Comparison of ENCODE assay signal across 1 cellular context in the genomic region with DNA sequence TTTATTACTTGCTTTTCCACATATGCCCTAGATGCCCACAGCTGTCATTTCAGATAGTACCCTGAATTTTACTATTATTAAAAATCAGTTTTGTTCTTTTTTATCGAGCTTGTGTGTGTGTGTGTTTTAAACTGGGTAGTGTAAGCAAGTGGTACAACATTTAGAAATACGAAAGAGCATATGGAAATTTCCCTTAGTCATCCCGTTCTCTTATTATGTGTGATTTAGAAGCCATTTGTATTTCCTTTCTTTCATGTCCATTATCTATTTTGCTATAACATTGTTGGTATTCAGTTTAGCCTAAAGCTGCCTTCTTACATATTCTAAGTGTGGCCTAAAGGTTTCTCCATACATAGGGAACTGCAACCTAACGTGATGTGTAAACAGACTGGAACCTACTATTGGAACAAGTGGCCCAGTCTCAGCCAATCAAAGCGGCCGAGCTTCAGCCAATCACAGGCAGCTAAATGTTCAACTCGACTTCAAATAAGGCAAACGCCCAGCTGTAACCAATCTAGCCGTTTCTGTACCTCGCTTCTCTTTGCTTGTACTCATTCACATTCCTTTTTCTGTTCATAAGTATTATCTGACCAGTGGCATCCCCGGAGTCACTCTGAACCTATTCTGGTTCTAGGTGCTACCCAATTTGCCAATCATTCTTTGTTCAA.
TF ChIP-seq lines count a peak whose summit lies in the region.

No MANE protein-coding gene starts in this region.

TF ChIP-seq in HCT116, 20 proteins besides CTCF, POLR2A, EP300 and RAD21 (continued from another document):
- TF ChIP-seq CBX3 (IDR thresholded peaks at IDR 0.05; ENCODE audit: low read depth) (no peak), JUND (IDR thresholded peaks at IDR 0.05) (no peak), EZH2phosphoT487 (IDR thresholded peaks at IDR 0.05; ENCODE audit: borderline replicate concordance) (no peak), TCF7L2 (IDR thresholded peaks at IDR 0.05; ENCODE audit: borderline replicate concordance, extremely low read depth, insufficient read depth, insufficient read length) (no peak), YY1 (IDR thresholded peaks at IDR 0.05; ENCODE audit: extremely low read depth, insufficient replicate concordance, low read depth, low read length) (no peak), SRF (IDR thresholded peaks at IDR 0.05; ENCODE audit: low read depth) (no peak), ZFX (IDR thresholded peaks at IDR 0.05) (no peak), SIN3A (IDR thresholded peaks at IDR 0.05; ENCODE audit: low read depth) (no peak), POLR2AphosphoS5 (IDR thresholded peaks at IDR 0.05; ENCODE audit: low read depth, low read length) (no peak), FOSL1 (IDR thresholded peaks at IDR 0.05; ENCODE audit: low read depth) (no peak), ELF1 (IDR thresholded peaks at IDR 0.05; ENCODE audit: borderline replicate concordance, low read depth) (no peak), EGR1 (IDR thresholded peaks at IDR 0.05; ENCODE audit: low read depth) (no peak), SP1 (IDR thresholded peaks at IDR 0.05; ENCODE audit: low read depth) (no peak), EZH2 (IDR thresholded peaks at IDR 0.05) (no peak), ZNF274 (IDR thresholded peaks at IDR 0.05; ENCODE audit: low read depth, low read length) (no peak), CEBPB (IDR thresholded peaks at IDR 0.05; ENCODE audit: low read depth) (no peak)
- TF ChIP-seq, protein P1, sequence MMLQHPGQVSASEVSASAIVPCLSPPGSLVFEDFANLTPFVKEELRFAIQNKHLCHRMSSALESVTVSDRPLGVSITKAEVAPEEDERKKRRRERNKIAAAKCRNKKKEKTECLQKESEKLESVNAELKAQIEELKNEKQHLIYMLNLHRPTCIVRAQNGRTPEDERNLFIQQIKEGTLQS (IDR thresholded peaks at IDR 0.05), result no peak
- TF ChIP-seq, protein P2, sequence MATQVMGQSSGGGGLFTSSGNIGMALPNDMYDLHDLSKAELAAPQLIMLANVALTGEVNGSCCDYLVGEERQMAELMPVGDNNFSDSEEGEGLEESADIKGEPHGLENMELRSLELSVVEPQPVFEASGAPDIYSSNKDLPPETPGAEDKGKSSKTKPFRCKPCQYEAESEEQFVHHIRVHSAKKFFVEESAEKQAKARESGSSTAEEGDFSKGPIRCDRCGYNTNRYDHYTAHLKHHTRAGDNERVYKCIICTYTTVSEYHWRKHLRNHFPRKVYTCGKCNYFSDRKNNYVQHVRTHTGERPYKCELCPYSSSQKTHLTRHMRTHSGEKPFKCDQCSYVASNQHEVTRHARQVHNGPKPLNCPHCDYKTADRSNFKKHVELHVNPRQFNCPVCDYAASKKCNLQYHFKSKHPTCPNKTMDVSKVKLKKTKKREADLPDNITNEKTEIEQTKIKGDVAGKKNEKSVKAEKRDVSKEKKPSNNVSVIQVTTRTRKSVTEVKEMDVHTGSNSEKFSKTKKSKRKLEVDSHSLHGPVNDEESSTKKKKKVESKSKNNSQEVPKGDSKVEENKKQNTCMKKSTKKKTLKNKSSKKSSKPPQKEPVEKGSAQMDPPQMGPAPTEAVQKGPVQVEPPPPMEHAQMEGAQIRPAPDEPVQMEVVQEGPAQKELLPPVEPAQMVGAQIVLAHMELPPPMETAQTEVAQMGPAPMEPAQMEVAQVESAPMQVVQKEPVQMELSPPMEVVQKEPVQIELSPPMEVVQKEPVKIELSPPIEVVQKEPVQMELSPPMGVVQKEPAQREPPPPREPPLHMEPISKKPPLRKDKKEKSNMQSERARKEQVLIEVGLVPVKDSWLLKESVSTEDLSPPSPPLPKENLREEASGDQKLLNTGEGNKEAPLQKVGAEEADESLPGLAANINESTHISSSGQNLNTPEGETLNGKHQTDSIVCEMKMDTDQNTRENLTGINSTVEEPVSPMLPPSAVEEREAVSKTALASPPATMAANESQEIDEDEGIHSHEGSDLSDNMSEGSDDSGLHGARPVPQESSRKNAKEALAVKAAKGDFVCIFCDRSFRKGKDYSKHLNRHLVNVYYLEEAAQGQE (IDR thresholded peaks at IDR 0.05; ENCODE audit: low read depth), result no peak
- TF ChIP-seq, protein P3, sequence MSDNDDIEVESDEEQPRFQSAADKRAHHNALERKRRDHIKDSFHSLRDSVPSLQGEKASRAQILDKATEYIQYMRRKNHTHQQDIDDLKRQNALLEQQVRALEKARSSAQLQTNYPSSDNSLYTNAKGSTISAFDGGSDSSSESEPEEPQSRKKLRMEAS (IDR thresholded peaks at IDR 0.05), result no peak
TF ChIP-seq in HCT116: peak in this region for 0.
